In the genomic region with DNA sequence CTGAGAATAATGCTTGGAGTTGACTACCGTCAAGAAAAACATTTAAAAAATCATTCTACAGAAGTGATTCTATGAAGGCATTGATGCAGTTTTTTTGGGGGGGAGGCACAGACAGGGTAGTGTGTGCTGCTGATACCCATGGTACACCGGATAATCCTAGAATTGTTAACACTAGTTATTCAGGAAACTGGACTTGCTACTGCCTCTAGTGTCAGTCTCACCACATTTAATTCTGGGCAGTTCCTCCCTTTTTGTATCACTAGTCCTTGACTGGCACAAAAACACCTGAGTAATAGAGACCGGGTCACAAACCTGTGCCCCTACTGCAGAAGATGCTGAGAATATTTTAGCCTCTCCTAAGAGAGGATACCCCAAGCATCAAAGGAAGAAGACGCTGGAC, we compare ENCODE assay signal across 19 cellular contexts. TPM values are rescaled to one million over a fixed set of nuclear protein-coding genes. Genes with fewer than 3 reads are reported as not detected.
"Had no signal": no experiment of that assay in that cellular context is flagged by ENCODE, and none has a peak within 500 bp of the region (broad histone marks: within the 10 kb centered on the region; RNA-seq: fewer than 3 reads in every experiment).

No MANE protein-coding gene starts in this region.

- H3K4me1 Mint-ChIP-seq: activated B cell treated with CpG ODN at 0.5 μM for 24 hours; activated CD4-positive, alpha-beta T cell treated with anti-CD3 and anti-CD28 coated beads, Interleukin-2, amount 10 ng/mL, durations not matched to agents 7 days and 5 days; activated naive CD4-positive, alpha-beta T cell treated with anti-CD3 and anti-CD28 coated beads, Interleukin-2, amount 10 ng/mL, durations not matched to agents 7 days and 5 days; activated T-helper 17 cell treated with anti-CD3 and anti-CD28 coated beads, Interleukin-2, amount 50 U/mL, for 72 hours; nephron; stimulated activated effector memory CD8-positive, alpha-beta T cell treated with anti-CD3 and anti-CD28 coated beads, Interleukin-12 subunit alpha, Interleukin-12 subunit beta, amount 100 ng/mL, for 72 hours; T-helper 17 cell had no signal

- DNase-seq: activated B cell treated with CpG ODN at 0.5 μM for 24 hours; activated CD4-positive, alpha-beta T cell treated with anti-CD3 and anti-CD28 coated beads, Interleukin-2, amount 10 ng/mL, durations not matched to agents 7 days and 5 days; activated CD8-positive, alpha-beta memory T cell treated with anti-CD3 and anti-CD28 coated beads for 24 hours; activated naive CD4-positive, alpha-beta T cell treated with anti-CD3 and anti-CD28 coated beads, Interleukin-2, amount 10 ng/mL, durations not matched to agents 7 days and 5 days; caudate nucleus; cortex of kidney; effector memory CD4-positive, alpha-beta T cell; mammary epithelial cell; pancreas; retina; small intestine; T-helper 17 cell had no signal

- H3K36me3 ChIP-seq: pancreas, tibial nerve had no signal

- H3K9me3 Mint-ChIP-seq: activated B cell treated with CpG ODN at 0.5 μM for 24 hours; activated CD4-positive, alpha-beta T cell treated with anti-CD3 and anti-CD28 coated beads, Interleukin-2, amount 10 ng/mL, durations not matched to agents 7 days and 5 days; activated naive CD4-positive, alpha-beta T cell treated with anti-CD3 and anti-CD28 coated beads, Interleukin-2, amount 10 ng/mL, durations not matched to agents 7 days and 5 days; activated T-helper 17 cell treated with anti-CD3 and anti-CD28 coated beads, Interleukin-2, amount 50 U/mL, for 72 hours; nephron; stimulated activated effector memory CD8-positive, alpha-beta T cell treated with anti-CD3 and anti-CD28 coated beads, Interleukin-12 subunit alpha, Interleukin-12 subunit beta, amount 100 ng/mL, for 72 hours had no signal

- H3K27ac Mint-ChIP-seq: activated B cell treated with CpG ODN at 0.5 μM for 24 hours; activated CD4-positive, alpha-beta T cell treated with anti-CD3 and anti-CD28 coated beads, Interleukin-2, amount 10 ng/mL, durations not matched to agents 7 days and 5 days; activated naive CD4-positive, alpha-beta T cell treated with anti-CD3 and anti-CD28 coated beads, Interleukin-2, amount 10 ng/mL, durations not matched to agents 7 days and 5 days; activated T-helper 17 cell treated with anti-CD3 and anti-CD28 coated beads, Interleukin-2, amount 50 U/mL, for 72 hours; nephron; stimulated activated effector memory CD8-positive, alpha-beta T cell treated with anti-CD3 and anti-CD28 coated beads, Interleukin-12 subunit alpha, Interleukin-12 subunit beta, amount 100 ng/mL, for 72 hours; T-helper 17 cell had no signal

- H3K4me3 ChIP-seq: pancreas, tibial nerve had no signal

- ATAC-seq: activated T-helper 17 cell treated with anti-CD3 and anti-CD28 coated beads, Interleukin-2, amount 50 U/mL, for 72 hours; stimulated activated effector memory CD8-positive, alpha-beta T cell treated with anti-CD3 and anti-CD28 coated beads, Interleukin-12 subunit alpha, Interleukin-12 subunit beta, amount 100 ng/mL, for 72 hours; T-helper 17 cell had no signal

- H3K27me3 ChIP-seq: pancreas, tibial nerve had no signal

- H3K9me3 ChIP-seq: pancreas, tibial nerve had no signal

- H3K4me3 Mint-ChIP-seq: activated B cell treated with CpG ODN at 0.5 μM for 24 hours; activated CD4-positive, alpha-beta T cell treated with anti-CD3 and anti-CD28 coated beads, Interleukin-2, amount 10 ng/mL, durations not matched to agents 7 days and 5 days; activated naive CD4-positive, alpha-beta T cell treated with anti-CD3 and anti-CD28 coated beads, Interleukin-2, amount 10 ng/mL, durations not matched to agents 7 days and 5 days; activated T-helper 17 cell treated with anti-CD3 and anti-CD28 coated beads, Interleukin-2, amount 50 U/mL, for 72 hours; nephron; stimulated activated effector memory CD8-positive, alpha-beta T cell treated with anti-CD3 and anti-CD28 coated beads, Interleukin-12 subunit alpha, Interleukin-12 subunit beta, amount 100 ng/mL, for 72 hours; T-helper 17 cell had no signal

- H3K4me1 ChIP-seq: pancreas, tibial nerve had no signal

- H3K27ac ChIP-seq: pancreas, tibial nerve had no signal

- H3K36me3 Mint-ChIP-seq: activated naive CD4-positive, alpha-beta T cell treated with anti-CD3 and anti-CD28 coated beads, Interleukin-2, amount 10 ng/mL, durations not matched to agents 7 days and 5 days; stimulated activated effector memory CD8-positive, alpha-beta T cell treated with anti-CD3 and anti-CD28 coated beads, Interleukin-12 subunit alpha, Interleukin-12 subunit beta, amount 100 ng/mL, for 72 hours had no signal

RNA-seq across cellular contexts. Expression of a gene that starts 20.1 kb away (rescaled TPM):
- total RNA-seq: activated B cell treated with CpG ODN at 0.5 μM for 24 hours; activated CD4-positive, alpha-beta T cell treated with anti-CD3 and anti-CD28 coated beads, Interleukin-2, amount 10 ng/mL, durations not matched to agents 7 days and 5 days; activated T-helper 17 cell treated with anti-CD3 and anti-CD28 coated beads, Interleukin-2, amount 50 U/mL, for 72 hours; epithelial cell of proximal tubule; left lobe of liver; pancreas; T-helper 17 cell; tibial nerve had no signal
- polyA plus RNA-seq: adipose tissue, mammary epithelial cell, pancreas, small intestine had no signal

RNA-seq across cellular contexts. Expression of a gene that starts 39.7 kb away (rescaled TPM):
- total RNA-seq: activated B cell treated with CpG ODN at 0.5 μM for 24 hours; activated CD4-positive, alpha-beta T cell treated with anti-CD3 and anti-CD28 coated beads, Interleukin-2, amount 10 ng/mL, durations not matched to agents 7 days and 5 days; activated T-helper 17 cell treated with anti-CD3 and anti-CD28 coated beads, Interleukin-2, amount 50 U/mL, for 72 hours; epithelial cell of proximal tubule; left lobe of liver; mammary epithelial cell; pancreas; T-helper 17 cell; tibial nerve had no signal
- polyA plus RNA-seq: adipose tissue, mammary epithelial cell, pancreas, small intestine had no signal
